Comparison of ENCODE assay signal across 33 cellular contexts in genomic region chr11:1932681-1933080, GRCh38. TPM values are rescaled to one million over a fixed set of nuclear protein-coding genes. Genes with fewer than 3 reads are reported as not detected.
"Had no signal": no experiment of that assay in that cellular context is flagged by ENCODE, and none has a peak within 500 bp of the region (broad histone marks: within the 10 kb centered on the region; RNA-seq: fewer than 3 reads in every experiment).

No MANE protein-coding gene starts in this region.

- H3K4me1 Mint-ChIP-seq: activated CD4-positive, alpha-beta memory T cell treated with anti-CD3 and anti-CD28 coated beads, Interleukin-2, amount 10 ng/mL, durations not matched to agents 7 days and 5 days; endodermal cell had no signal

- H3K27ac Mint-ChIP-seq: activated CD4-positive, alpha-beta memory T cell treated with anti-CD3 and anti-CD28 coated beads, Interleukin-2, amount 10 ng/mL, durations not matched to agents 7 days and 5 days; activated CD4-positive, alpha-beta T cell treated with anti-CD3 and anti-CD28 coated beads, Interleukin-2, amount 10 ng/mL, durations not matched to agents 7 days and 5 days; activated T-cell treated with anti-CD3 and anti-CD28 coated beads, Interleukin-2, amount 50 U/mL, for 24 hours; dendritic cell treated with granulocyte-macrophage colony-stimulating factor and Interleukin-4, amounts not matched to agents 40 ng/mL and 50 ng/mL, for 4 days; endodermal cell; natural killer cell treated with Interleukin-12 subunit alpha and Interleukin-12 subunit beta and Interleukin-15 and Interleukin-18, amount 100 ng/mL, for 72 hours had no signal

- H3K4me1 ChIP-seq: left lung, prostate gland, transverse colon had no signal

- ATAC-seq: activated CD4-positive, CD25-positive, alpha-beta regulatory T cell treated with anti-CD3 and anti-CD28 coated beads, Interleukin-2, amount 50 U/mL, for 24 hours; esophagus mucosa; heart right ventricle; left lung; mucosa of descending colon; natural killer cell treated with Interleukin-12 subunit alpha and Interleukin-12 subunit beta and Interleukin-15 and Interleukin-18, amount 100 ng/mL, for 72 hours had no signal

- H3K9me3 ChIP-seq: heart right ventricle, left lung, mucosa of descending colon, neutrophil, prostate gland, transverse colon had no signal

- H3K36me3 Mint-ChIP-seq: natural killer cell treated with Interleukin-12 subunit alpha and Interleukin-12 subunit beta and Interleukin-15 and Interleukin-18, amount 100 ng/mL, for 72 hours had no signal

- H3K4me3 Mint-ChIP-seq: activated CD4-positive, alpha-beta memory T cell treated with anti-CD3 and anti-CD28 coated beads, Interleukin-2, amount 10 ng/mL, durations not matched to agents 7 days and 5 days; activated CD4-positive, alpha-beta T cell treated with anti-CD3 and anti-CD28 coated beads, Interleukin-2, amount 10 ng/mL, durations not matched to agents 7 days and 5 days; activated T-cell treated with anti-CD3 and anti-CD28 coated beads, Interleukin-2, amount 50 U/mL, for 24 hours; dendritic cell treated with granulocyte-macrophage colony-stimulating factor and Interleukin-4, amounts not matched to agents 40 ng/mL and 50 ng/mL, for 4 days; endodermal cell; natural killer cell treated with Interleukin-12 subunit alpha and Interleukin-12 subunit beta and Interleukin-15 and Interleukin-18, amount 100 ng/mL, for 72 hours had no signal

- H3K27ac ChIP-seq: brain microvascular endothelial cell, left lung, neutrophil, prostate gland, transverse colon, WERI-Rb-1 had no signal

- H3K27me3 ChIP-seq: brain microvascular endothelial cell, heart right ventricle, transverse colon had no signal

- H3K4me3 ChIP-seq: heart right ventricle, left lung, lung, mucosa of descending colon, prostate gland, transverse colon had no signal

- H3K36me3 ChIP-seq: brain microvascular endothelial cell, left lung, neutrophil, prostate gland, transverse colon, WERI-Rb-1 had no signal

- FAIRE-seq: astrocyte, islet of Langerhans, TTC549 had no signal

- DNase-seq: activated CD4-positive, alpha-beta memory T cell treated with anti-CD3 and anti-CD28 coated beads, Interleukin-2, amount 10 ng/mL, durations not matched to agents 7 days and 5 days; activated CD4-positive, alpha-beta T cell treated with anti-CD3 and anti-CD28 coated beads, Interleukin-2, amount 10 ng/mL, durations not matched to agents 7 days and 5 days; activated CD8-positive, alpha-beta memory T cell treated with anti-CD3 and anti-CD28 coated beads, Interleukin-2, amount 50 U/mL, for 48 hours; activated gamma-delta T cell treated with Interleukin-2 at 50 U/mL for 16 hours; activated naive CD4-positive, alpha-beta T cell treated with anti-CD3 and anti-CD28 coated beads, Interleukin-2, amount 50 U/mL, for 16 hours; activated T-cell treated with anti-CD3 and anti-CD28 coated beads, Interleukin-2, amount 50 U/mL, for 24 hours; amniotic stem cell; brain microvascular endothelial cell; caudate nucleus; endodermal cell; foreskin fibroblast; heart right ventricle; mucosa of descending colon; stimulated activated CD4-positive, alpha-beta T cell treated with anti-CD3 and anti-CD28 coated beads, Interleukin-2, amount 100 ng/mL, for 48 hours; stimulated activated naive CD4-positive, alpha-beta T cell treated with Interleukin-2 at 50 U/mL for 16 hours; transverse colon had no signal

- H3K27me3 Mint-ChIP-seq: activated T-cell treated with anti-CD3 and anti-CD28 coated beads, Interleukin-2, amount 50 U/mL, for 24 hours had no signal

- H3K9me3 Mint-ChIP-seq: activated CD4-positive, alpha-beta memory T cell treated with anti-CD3 and anti-CD28 coated beads, Interleukin-2, amount 10 ng/mL, durations not matched to agents 7 days and 5 days; activated CD4-positive, alpha-beta T cell treated with anti-CD3 and anti-CD28 coated beads, Interleukin-2, amount 10 ng/mL, durations not matched to agents 7 days and 5 days; activated T-cell treated with anti-CD3 and anti-CD28 coated beads, Interleukin-2, amount 50 U/mL, for 24 hours; dendritic cell treated with granulocyte-macrophage colony-stimulating factor and Interleukin-4, amounts not matched to agents 40 ng/mL and 50 ng/mL, for 4 days; endodermal cell; natural killer cell treated with Interleukin-12 subunit alpha and Interleukin-12 subunit beta and Interleukin-15 and Interleukin-18, amount 100 ng/mL, for 72 hours had no signal

RNA-seq across cellular contexts. Expression of gene TNNT3, which starts 13.2 kb away (rescaled TPM):
- total RNA-seq: astrocyte, endodermal cell, glomerular endothelial cell, temporal lobe had no signal

RNA-seq across cellular contexts. Expression of gene PRR33, which starts 41.0 kb away (rescaled TPM):
- total RNA-seq: astrocyte; endodermal cell; esophagus mucosa; glomerular endothelial cell; left lung; lung; mesenteric fat pad; mucosa of descending colon; natural killer cell treated with Interleukin-12 subunit alpha and Interleukin-12 subunit beta and Interleukin-15 and Interleukin-18, amount 100 ng/mL, for 72 hours; osteocyte; T-helper 1 cell treated with Interleukin-12 subunit alpha and Interleukin-12 subunit beta and Interleukin-4 antibody, amounts not matched to agents 30 ng/mL and 1 ng/mL, for 36 hours; temporal lobe; transverse colon had no signal
